ENCODE assay signal across 1 cellular context in the genomic region with DNA sequence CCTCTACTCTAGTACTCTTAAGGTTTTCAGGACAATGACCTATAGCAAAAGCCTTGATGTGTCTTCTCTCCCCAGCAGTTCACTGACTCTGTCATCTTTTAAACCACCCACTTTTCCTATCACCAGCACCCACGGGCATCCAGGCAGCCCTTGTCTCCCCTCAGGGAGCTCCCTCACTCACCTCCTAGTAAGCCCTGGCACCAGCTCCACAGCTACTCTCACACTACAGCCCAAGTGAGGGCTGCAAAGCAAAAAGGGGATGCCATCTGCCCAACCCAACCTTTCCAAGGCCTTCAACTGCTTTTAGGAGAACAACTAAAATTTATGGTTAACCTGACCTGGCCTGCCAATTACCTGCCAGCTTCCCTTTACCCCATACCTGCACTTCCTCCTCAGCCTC.
TF ChIP-seq lines count a peak whose summit lies in the region.

No MANE protein-coding gene starts in this region.

TF ChIP-seq in HCT116, 20 proteins besides CTCF, POLR2A, EP300 and RAD21 (continued from another document):
- TF ChIP-seq, protein P1, sequence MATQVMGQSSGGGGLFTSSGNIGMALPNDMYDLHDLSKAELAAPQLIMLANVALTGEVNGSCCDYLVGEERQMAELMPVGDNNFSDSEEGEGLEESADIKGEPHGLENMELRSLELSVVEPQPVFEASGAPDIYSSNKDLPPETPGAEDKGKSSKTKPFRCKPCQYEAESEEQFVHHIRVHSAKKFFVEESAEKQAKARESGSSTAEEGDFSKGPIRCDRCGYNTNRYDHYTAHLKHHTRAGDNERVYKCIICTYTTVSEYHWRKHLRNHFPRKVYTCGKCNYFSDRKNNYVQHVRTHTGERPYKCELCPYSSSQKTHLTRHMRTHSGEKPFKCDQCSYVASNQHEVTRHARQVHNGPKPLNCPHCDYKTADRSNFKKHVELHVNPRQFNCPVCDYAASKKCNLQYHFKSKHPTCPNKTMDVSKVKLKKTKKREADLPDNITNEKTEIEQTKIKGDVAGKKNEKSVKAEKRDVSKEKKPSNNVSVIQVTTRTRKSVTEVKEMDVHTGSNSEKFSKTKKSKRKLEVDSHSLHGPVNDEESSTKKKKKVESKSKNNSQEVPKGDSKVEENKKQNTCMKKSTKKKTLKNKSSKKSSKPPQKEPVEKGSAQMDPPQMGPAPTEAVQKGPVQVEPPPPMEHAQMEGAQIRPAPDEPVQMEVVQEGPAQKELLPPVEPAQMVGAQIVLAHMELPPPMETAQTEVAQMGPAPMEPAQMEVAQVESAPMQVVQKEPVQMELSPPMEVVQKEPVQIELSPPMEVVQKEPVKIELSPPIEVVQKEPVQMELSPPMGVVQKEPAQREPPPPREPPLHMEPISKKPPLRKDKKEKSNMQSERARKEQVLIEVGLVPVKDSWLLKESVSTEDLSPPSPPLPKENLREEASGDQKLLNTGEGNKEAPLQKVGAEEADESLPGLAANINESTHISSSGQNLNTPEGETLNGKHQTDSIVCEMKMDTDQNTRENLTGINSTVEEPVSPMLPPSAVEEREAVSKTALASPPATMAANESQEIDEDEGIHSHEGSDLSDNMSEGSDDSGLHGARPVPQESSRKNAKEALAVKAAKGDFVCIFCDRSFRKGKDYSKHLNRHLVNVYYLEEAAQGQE (IDR thresholded peaks at IDR 0.05; ENCODE audit: low read depth) = no peak
- TF ChIP-seq CEBPB (IDR thresholded peaks at IDR 0.05; ENCODE audit: low read depth) (no peak), SIN3A (IDR thresholded peaks at IDR 0.05; ENCODE audit: low read depth) (no peak), SP1 (IDR thresholded peaks at IDR 0.05; ENCODE audit: low read depth) (no peak), ELF1 (IDR thresholded peaks at IDR 0.05; ENCODE audit: borderline replicate concordance, low read depth) (no peak), ZNF274 (IDR thresholded peaks at IDR 0.05; ENCODE audit: low read depth, low read length) (no peak), JUND (IDR thresholded peaks at IDR 0.05) (no peak)
- TF ChIP-seq, protein P2, sequence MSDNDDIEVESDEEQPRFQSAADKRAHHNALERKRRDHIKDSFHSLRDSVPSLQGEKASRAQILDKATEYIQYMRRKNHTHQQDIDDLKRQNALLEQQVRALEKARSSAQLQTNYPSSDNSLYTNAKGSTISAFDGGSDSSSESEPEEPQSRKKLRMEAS (IDR thresholded peaks at IDR 0.05) = no peak
- TF ChIP-seq, protein P3, sequence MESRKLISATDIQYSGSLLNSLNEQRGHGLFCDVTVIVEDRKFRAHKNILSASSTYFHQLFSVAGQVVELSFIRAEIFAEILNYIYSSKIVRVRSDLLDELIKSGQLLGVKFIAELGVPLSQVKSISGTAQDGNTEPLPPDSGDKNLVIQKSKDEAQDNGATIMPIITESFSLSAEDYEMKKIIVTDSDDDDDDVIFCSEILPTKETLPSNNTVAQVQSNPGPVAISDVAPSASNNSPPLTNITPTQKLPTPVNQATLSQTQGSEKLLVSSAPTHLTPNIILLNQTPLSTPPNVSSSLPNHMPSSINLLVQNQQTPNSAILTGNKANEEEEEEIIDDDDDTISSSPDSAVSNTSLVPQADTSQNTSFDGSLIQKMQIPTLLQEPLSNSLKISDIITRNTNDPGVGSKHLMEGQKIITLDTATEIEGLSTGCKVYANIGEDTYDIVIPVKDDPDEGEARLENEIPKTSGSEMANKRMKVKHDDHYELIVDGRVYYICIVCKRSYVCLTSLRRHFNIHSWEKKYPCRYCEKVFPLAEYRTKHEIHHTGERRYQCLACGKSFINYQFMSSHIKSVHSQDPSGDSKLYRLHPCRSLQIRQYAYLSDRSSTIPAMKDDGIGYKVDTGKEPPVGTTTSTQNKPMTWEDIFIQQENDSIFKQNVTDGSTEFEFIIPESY (IDR thresholded peaks at IDR 0.05; ENCODE audit: extremely low read depth, insufficient replicate concordance, low read length) = no peak
